ENCODE assay signal across 9 cellular contexts in the genomic region with DNA sequence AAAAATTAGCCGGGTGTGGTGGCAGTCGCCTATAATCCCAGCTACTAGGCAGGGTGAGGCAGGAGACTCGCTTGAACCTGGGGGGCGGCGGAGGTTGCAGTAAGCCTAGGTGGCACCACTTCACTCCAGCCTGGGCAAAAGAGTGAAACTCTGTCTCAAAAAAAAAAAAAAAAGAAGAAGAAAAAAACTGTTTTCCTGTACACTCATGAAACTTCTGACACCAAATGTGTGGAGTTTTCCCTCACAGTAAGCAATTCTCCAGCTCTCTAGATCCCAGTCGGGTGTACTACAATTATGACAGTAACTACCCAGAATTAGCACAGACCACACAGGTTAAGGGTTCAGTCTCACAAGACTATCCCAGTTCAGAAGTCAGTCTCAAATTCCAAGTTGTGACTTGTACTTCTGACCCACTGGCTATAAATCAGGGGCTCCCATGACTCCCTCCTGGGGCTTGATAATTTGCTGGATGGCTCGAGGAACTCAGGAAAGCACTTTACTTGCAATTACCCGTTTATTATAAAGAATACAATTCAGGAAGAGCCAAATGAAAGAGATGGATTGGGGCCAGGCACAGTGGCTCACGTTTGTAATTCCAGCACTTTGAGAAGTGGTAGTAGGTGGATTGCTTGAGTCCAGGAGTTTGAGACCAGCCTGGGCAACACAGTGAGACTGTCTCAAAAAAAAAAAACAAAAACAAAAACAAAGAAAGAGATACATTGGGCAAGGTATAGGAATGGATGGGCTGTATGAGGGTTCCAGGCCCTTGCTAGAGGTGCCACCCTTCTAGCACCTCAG. TPM values are rescaled to one million over a fixed set of nuclear protein-coding genes. Genes with fewer than 3 reads are reported as not detected.
DNase-seq lines count a peak whose midpoint lies in the region; ATAC-seq and TF ChIP-seq lines count a peak whose summit lies in the region.
"Had no signal": no experiment of that assay in that cellular context is flagged by ENCODE, and none has a peak within 500 bp of the region (broad histone marks: within the 10 kb centered on the region; RNA-seq: fewer than 3 reads in every experiment).

No MANE protein-coding gene starts in this region.

- TF ChIP-seq CTCF in PC-9 (conservative IDR thresholded peaks at IDR 0.05) = no peak
- TF ChIP-seq CTCF in fibroblast of mammary gland (conservative IDR thresholded peaks at IDR 0.05; ENCODE audit: control insufficient read depth, insufficient read depth, low read depth, low read length) = no peak
- no peak for TF ChIP-seq CTCF in neural progenitor cell (IDR thresholded peaks at IDR 0.05)

- no peaks in the 10 kb centered on the region for H3K36me3 Mint-ChIP-seq in activated T-cell treated with anti-CD3 and anti-CD28 coated beads, Interleukin-2, amount 50 U/mL, for 24 hours (ENCODE audit: low read depth)
- peaks cover 0 to 6% of the 10 kb centered on the region in 2 donors for H3K36me3 Mint-ChIP-seq in stimulated activated naive B cell treated with anti-CD40 and anti-IgM and Interleukin-4, amounts not matched to agents 10 μg/mL and 1 μg/mL and 100 μg/mL, for 72 hours
- H3K36me3 Mint-ChIP-seq in neural progenitor cell = no peaks in the 10 kb centered on the region

- no peak overlapping the region for H2AFZ ChIP-seq in PC-9
- no peak overlapping the region for H2AFZ ChIP-seq in neural progenitor cell (replicated peaks)

- no peak overlapping the region for H3K4me2 ChIP-seq in PC-9
- no peak overlapping the region for H3K4me2 ChIP-seq in neural progenitor cell

- peaks cover 34% of the 10 kb centered on the region for H3K4me1 Mint-ChIP-seq in activated T-cell treated with anti-CD3 and anti-CD28 coated beads, Interleukin-2, amount 50 U/mL, for 24 hours (ENCODE audit: low read depth)
- peaks cover 6 to 20% of the 10 kb centered on the region in 2 donors for H3K4me1 Mint-ChIP-seq in stimulated activated naive B cell treated with anti-CD40 and anti-IgM and Interleukin-4, amounts not matched to agents 10 μg/mL and 1 μg/mL and 100 μg/mL, for 72 hours
- peaks cover 17% of the 10 kb centered on the region for H3K4me1 Mint-ChIP-seq in neural progenitor cell

- H4K20me1 ChIP-seq in PC-9 (ENCODE audit: insufficient read depth) (no peaks in the 10 kb centered on the region), neural progenitor cell (ENCODE audit: low read depth) (no peaks in the 10 kb centered on the region)

- POLR2A ChIA-PET in PC-9 (lab: Charles Lee; ENCODE audit: unreplicated experiment) = no interaction called here

- peaks cover 8% of the 10 kb centered on the region; the same call in 1 of the 2 replicates for H3K4me1 ChIP-seq in PC-9 (replicated peaks; ENCODE audit: insufficient read depth)
- no peaks in the 10 kb centered on the region for H3K4me1 ChIP-seq in neural progenitor cell

- peak; percentile 31 to 36 for ATAC-seq in stimulated activated naive B cell treated with anti-CD40 and anti-IgM and Interleukin-4, amounts not matched to agents 10 μg/mL and 1 μg/mL and 100 μg/mL, for 72 hours (replicated peaks)
- no peak for ATAC-seq in GM21723 (IDR thresholded peaks at IDR 0.05; ENCODE audit: unreplicated experiment)

- H3K9me2 ChIP-seq in PC-9 (ENCODE audit: insufficient read depth) = no peaks in the 10 kb centered on the region

- no peaks in the 10 kb centered on the region for H3K36me3 ChIP-seq in PC-9 (ENCODE audit: low read depth)
- no peaks in the 10 kb centered on the region for H3K36me3 ChIP-seq in neural progenitor cell
- H3K36me3 ChIP-seq: vagina had no signal

- no peaks in the 10 kb centered on the region for H3K9me3 ChIP-seq in PC-9 (ENCODE audit: insufficient read depth, low read depth)
- no peaks in the 10 kb centered on the region for H3K9me3 ChIP-seq in neural progenitor cell (ENCODE audit: low read depth)
- H3K9me3 ChIP-seq: vagina had no signal

- no peak for DNase-seq in activated T-cell treated with anti-CD3 and anti-CD28 coated beads, Interleukin-2, amount 50 U/mL, for 24 hours
- DNase-seq in activated T-cell treated with anti-CD3 and anti-CD28 coated beads, Interleukin-2, amount 50 U/mL, for 48 hours = no peak
- DNase-seq in PC-9 = no peak
- peak; percentile 52 for DNase-seq in fibroblast of mammary gland (ENCODE audit: low read depth)
- DNase-seq in stimulated activated naive B cell treated with anti-CD40 and anti-IgM and Interleukin-4, amounts not matched to agents 10 μg/mL and 1 μg/mL and 100 μg/mL, for 72 hours = no peak
- no peak for DNase-seq in neural progenitor cell (ENCODE audit: low spot score)
- DNase-seq in ureter (ENCODE audit: low spot score) = no peak

- CTCF ChIA-PET in PC-9 (lab: Charles Lee) = interaction anchor here (0.6 kb wide), 1 partner anchor 22 kb away, joined by 3 read pairs; no protein-coding TSS in a partner anchor

- H3K79me2 ChIP-seq in PC-9 (ENCODE audit: low read depth) (no peaks in the 10 kb centered on the region), neural progenitor cell (ENCODE audit: low read depth) (no peaks in the 10 kb centered on the region)

- H3K27ac Mint-ChIP-seq in activated T-cell treated with anti-CD3 and anti-CD28 coated beads, Interleukin-2, amount 50 U/mL, for 24 hours = peak overlapping the region; percentile 73
- peak overlapping the region; percentile 20 for H3K27ac Mint-ChIP-seq in stimulated activated naive B cell treated with anti-CD40 and anti-IgM and Interleukin-4, amounts not matched to agents 10 μg/mL and 1 μg/mL and 100 μg/mL, for 72 hours
- no peak overlapping the region for H3K27ac Mint-ChIP-seq in neural progenitor cell

- H3K27me3 ChIP-seq in PC-9 (ENCODE audit: insufficient read depth, low read depth) (no peaks in the 10 kb centered on the region), neural progenitor cell (no peaks in the 10 kb centered on the region)
- H3K27me3 ChIP-seq: vagina had no signal

- H3F3A ChIP-seq in PC-9 (ENCODE audit: insufficient read depth, low read depth) (peaks cover 21% of the 10 kb centered on the region), neural progenitor cell (ENCODE audit: low read depth) (peaks cover 4% of the 10 kb centered on the region)

- intact Hi-C loops in PC-9 (cut with micrococcal nuclease; ENCODE audit: unreplicated experiment) = no loop called here

- peak overlapping the region; percentile 36 for H3K27ac ChIP-seq in PC-9
- no peak overlapping the region for H3K27ac ChIP-seq in neural progenitor cell
- H3K27ac ChIP-seq: vagina had no signal

- H3K27me3 Mint-ChIP-seq in activated T-cell treated with anti-CD3 and anti-CD28 coated beads, Interleukin-2, amount 50 U/mL, for 24 hours = no peaks in the 10 kb centered on the region
- H3K27me3 Mint-ChIP-seq in stimulated activated naive B cell treated with anti-CD40 and anti-IgM and Interleukin-4, amounts not matched to agents 10 μg/mL and 1 μg/mL and 100 μg/mL, for 72 hours = no peaks in the 10 kb centered on the region
- H3K27me3 Mint-ChIP-seq in neural progenitor cell (ENCODE audit: insufficient read depth, low read depth) = peaks cover 2% of the 10 kb centered on the region

- H3K9me3 Mint-ChIP-seq in activated T-cell treated with anti-CD3 and anti-CD28 coated beads, Interleukin-2, amount 50 U/mL, for 24 hours = no peaks in the 10 kb centered on the region
- no peaks in the 10 kb centered on the region for H3K9me3 Mint-ChIP-seq in stimulated activated naive B cell treated with anti-CD40 and anti-IgM and Interleukin-4, amounts not matched to agents 10 μg/mL and 1 μg/mL and 100 μg/mL, for 72 hours
- H3K9me3 Mint-ChIP-seq in neural progenitor cell = no peaks in the 10 kb centered on the region

- H3K4me3 Mint-ChIP-seq in activated T-cell treated with anti-CD3 and anti-CD28 coated beads, Interleukin-2, amount 50 U/mL, for 24 hours = no peak overlapping the region
- H3K4me3 Mint-ChIP-seq in stimulated activated naive B cell treated with anti-CD40 and anti-IgM and Interleukin-4, amounts not matched to agents 10 μg/mL and 1 μg/mL and 100 μg/mL, for 72 hours = no peak overlapping the region
- H3K4me3 Mint-ChIP-seq in neural progenitor cell = no peak overlapping the region

- no TSS peak for BruUV-seq in PC-9 (replicated peaks; lab: Mats Ljungman, UMichigan)

- H3K9ac ChIP-seq in neural progenitor cell = no peak overlapping the region

- H3K4me3 ChIP-seq in PC-9 (no peak overlapping the region), fibroblast of mammary gland (ENCODE audit: control insufficient read depth, low read depth, low read length) (no peak overlapping the region), neural progenitor cell (no peak overlapping the region)
- H3K4me3 ChIP-seq: vagina had no signal

RNA-seq across cellular contexts. Expression of a gene that starts 12.4 kb away (rescaled TPM):
- total RNA-seq in PC-9 (2021) (46.8 and 65.3 TPM in 2 replicates), neural progenitor cell (ENCODE audit: low replicate concordance) (41.6 and 48.7 TPM in 2 replicates), ureter (75.5 TPM)

RNA-seq across cellular contexts. Expression of a gene that starts 27.9 kb away (rescaled TPM):
- total RNA-seq in PC-9 (2021) (49.7 and 67.6 TPM in 2 replicates), neural progenitor cell (ENCODE audit: low replicate concordance) (60.5 and 83.0 TPM in 2 replicates), ureter (108 TPM)
